In the genomic region with DNA sequence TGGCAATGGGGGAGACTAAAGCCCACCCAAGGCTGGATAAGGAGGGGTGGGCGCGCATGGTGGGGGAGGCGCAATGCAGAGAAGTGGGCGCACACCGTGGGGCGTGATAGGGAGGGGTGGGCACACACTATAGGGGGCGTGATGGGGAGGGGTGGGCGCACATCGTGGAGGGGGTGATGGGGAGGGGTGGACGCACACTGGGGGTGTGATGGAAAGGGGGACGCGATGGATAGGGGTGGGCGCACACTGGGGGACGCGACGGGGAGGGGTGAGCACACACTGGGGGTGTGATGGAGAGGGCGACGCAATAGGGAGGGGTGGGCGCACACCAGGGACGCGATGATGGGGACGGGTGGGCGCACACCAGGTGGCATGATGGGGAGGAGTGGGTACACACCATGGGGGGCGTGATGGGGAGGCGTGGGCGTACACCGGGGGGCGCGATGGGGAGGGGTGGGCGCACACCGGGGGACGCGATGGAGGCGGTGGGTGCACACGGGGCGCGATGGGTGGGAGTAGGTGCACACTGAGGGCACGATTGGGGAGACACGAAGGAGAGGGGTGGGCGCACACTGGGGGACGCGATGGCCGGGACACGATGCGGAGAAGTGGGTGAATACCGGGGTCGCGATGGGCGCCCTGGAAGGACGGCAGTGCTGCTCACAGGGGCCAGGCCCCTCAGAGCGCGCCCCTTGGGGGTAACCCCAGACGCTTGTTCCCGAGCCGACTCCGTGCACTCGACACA, we compare ENCODE assay signal across 1 cellular context.
TF ChIP-seq lines count a peak whose summit lies in the region.

No MANE protein-coding gene starts in this region.

TF ChIP-seq in IMR-90, 13 proteins besides CTCF, POLR2A, EP300 and RAD21:
- TF ChIP-seq MAZ (IDR thresholded peaks at IDR 0.05; ENCODE audit: borderline replicate concordance, low read depth, low read length) (no peak), CEBPB (IDR thresholded peaks at IDR 0.05; ENCODE audit: low read depth, low read length) (no peak), MAFK (IDR thresholded peaks at IDR 0.05; ENCODE audit: low read depth, low read length) (no peak)
- TF ChIP-seq, protein P1, sequence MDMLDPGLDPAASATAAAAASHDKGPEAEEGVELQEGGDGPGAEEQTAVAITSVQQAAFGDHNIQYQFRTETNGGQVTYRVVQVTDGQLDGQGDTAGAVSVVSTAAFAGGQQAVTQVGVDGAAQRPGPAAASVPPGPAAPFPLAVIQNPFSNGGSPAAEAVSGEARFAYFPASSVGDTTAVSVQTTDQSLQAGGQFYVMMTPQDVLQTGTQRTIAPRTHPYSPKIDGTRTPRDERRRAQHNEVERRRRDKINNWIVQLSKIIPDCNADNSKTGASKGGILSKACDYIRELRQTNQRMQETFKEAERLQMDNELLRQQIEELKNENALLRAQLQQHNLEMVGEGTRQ (IDR thresholded peaks at IDR 0.05; ENCODE audit: low read depth, low read length) = no peak
